ENCODE assay signal across 14 cellular contexts in genomic region chr1:46026531-46026930, GRCh38.
"Had no signal": no experiment of that assay in that cellular context is flagged by ENCODE, and none has a peak within 500 bp of the region (broad histone marks: within the 10 kb centered on the region; RNA-seq: fewer than 3 reads in every experiment).

No MANE protein-coding gene starts in this region.

- H3K9me3 ChIP-seq: lower lobe of right lung, suprapubic skin had no signal

- H3K27ac ChIP-seq: dorsolateral prefrontal cortex, lower lobe of right lung, neural progenitor cell, suprapubic skin had no signal

- H3K4me1 ChIP-seq: lower lobe of right lung, neural progenitor cell, suprapubic skin had no signal

- H3K27ac Mint-ChIP-seq: activated T-helper 1 cell treated with anti-CD3 and anti-CD28 coated beads, Interleukin-12 subunit alpha, Interleukin-12 subunit beta, Interleukin-2, Interleukin-4 antibody, amounts not matched to agents 30 ng/mL and 10 ng/mL and 1 ng/mL, durations not matched to agents 14 hours and 24 hours and 36 hours; endodermal cell; neural progenitor cell; T-helper 2 cell treated with Interferon-gamma antibody and Interleukin-4, amounts not matched to agents 5 μg/mL and 100 μg/mL, for 36 hours had no signal

- H3K4me3 Mint-ChIP-seq: activated T-helper 1 cell treated with anti-CD3 and anti-CD28 coated beads, Interleukin-12 subunit alpha, Interleukin-12 subunit beta, Interleukin-2, Interleukin-4 antibody, amounts not matched to agents 30 ng/mL and 10 ng/mL and 1 ng/mL, durations not matched to agents 14 hours and 24 hours and 36 hours; endodermal cell; neural progenitor cell; T-helper 2 cell treated with Interferon-gamma antibody and Interleukin-4, amounts not matched to agents 5 μg/mL and 100 μg/mL, for 36 hours had no signal

- H3K36me3 ChIP-seq: neural progenitor cell had no signal

- ATAC-seq: lower lobe of right lung had no signal

- H3K4me1 Mint-ChIP-seq: endodermal cell, neural progenitor cell had no signal

- H3K9me3 Mint-ChIP-seq: activated T-helper 1 cell treated with anti-CD3 and anti-CD28 coated beads, Interleukin-12 subunit alpha, Interleukin-12 subunit beta, Interleukin-2, Interleukin-4 antibody, amounts not matched to agents 30 ng/mL and 10 ng/mL and 1 ng/mL, durations not matched to agents 14 hours and 24 hours and 36 hours; endodermal cell; neural progenitor cell; T-helper 2 cell treated with Interferon-gamma antibody and Interleukin-4, amounts not matched to agents 5 μg/mL and 100 μg/mL, for 36 hours had no signal

- H3K27me3 ChIP-seq: dorsolateral prefrontal cortex, neural progenitor cell, suprapubic skin had no signal

- H3K4me3 ChIP-seq: dorsolateral prefrontal cortex, lower lobe of right lung, neural progenitor cell, suprapubic skin had no signal

- DNase-seq: activated naive CD4-positive, alpha-beta T cell treated with Interleukin-2 at 50 U/mL for 16 hours; anterior cingulate cortex; dorsolateral prefrontal cortex; endodermal cell; erythroblast; hypothalamus; lower lobe of right lung; stimulated activated CD4-positive, alpha-beta T cell treated with anti-CD3 and anti-CD28 coated beads, Interleukin-4, amount 100 ng/mL, for 1 hour; stimulated activated naive CD4-positive, alpha-beta T cell treated with Interleukin-2 at 50 U/mL for 16 hours; trophoblast cell had no signal
